7 cellular contexts compared by ENCODE assay signal in genomic region chr5:16934123-16934522, GRCh38. TPM values are rescaled to one million over a fixed set of nuclear protein-coding genes. Genes with fewer than 3 reads are reported as not detected.
DNase-seq lines count a peak whose midpoint lies in the region; ATAC-seq and TF ChIP-seq lines count a peak whose summit lies in the region.

No MANE protein-coding gene starts in this region.

- no peak overlapping the region for H3K4me3 ChIP-seq in GM06990 (replicated peaks; ENCODE audit: low read depth, low read length)
- peak overlapping the region; percentile 97 for H3K4me3 ChIP-seq in SJSA1

- H3K4me1 ChIP-seq in SJSA1 (replicated peaks), result peaks cover 42% of the 10 kb centered on the region

- peak; percentile 3 for DNase-seq in GM06990 (ENCODE audit: extremely low read depth, insufficient read length)
- DNase-seq in HPDE6-E6E7 (ENCODE audit: extremely low spot score), result peak; percentile 67
- DNase-seq in SJSA1 (ENCODE audit: low read depth in 1 of 2, low spot score in 2 of 2), result peak; percentile 87 to 94
- peak; percentile 86 for DNase-seq in ecto neural progenitor cell (ENCODE audit: low spot score)
- DNase-seq in midbrain (lab: John Stamatoyannopoulos, UW), result peak; percentile 3
- DNase-seq in ureter (ENCODE audit: low spot score), result peak; percentile 46

- H3K27ac ChIP-seq in SJSA1, result no peak overlapping the region

- 0 out of 2 replicates have a peak, but pooled peaks cover 3% of the 10 kb centered on the region for H3K9me3 ChIP-seq in SJSA1 (replicated peaks)

- ATAC-seq in GM21367 (IDR thresholded peaks at IDR 0.05; ENCODE audit: unreplicated experiment), result peak; percentile 61

- H3K27me3 ChIP-seq in GM06990 (replicated peaks; ENCODE audit: control insufficient read depth, insufficient read depth, low read length) (no peaks in the 10 kb centered on the region; the same call in 1 of the 2 replicates), SJSA1 (replicated peaks) (peaks cover 3% of the 10 kb centered on the region; the same call in 1 of the 2 replicates)

- no peaks in the 10 kb centered on the region for H3K36me3 ChIP-seq in GM06990 (ENCODE audit: control insufficient read depth, insufficient read depth, low read length)
- peaks cover 24% of the 10 kb centered on the region for H3K36me3 ChIP-seq in SJSA1

- peak; percentile 56 for TF ChIP-seq CTCF in GM06990 (IDR thresholded peaks at IDR 0.05; ENCODE audit: insufficient read depth, low read length, poor library complexity, severe bottlenecking)

RNA-seq across cellular contexts. Expression of gene MYO10, which starts 2.0 kb away (rescaled TPM):
- 38.8 and 54.3 TPM in 2 replicates for total RNA-seq in SJSA1 (2014; rRNA removed; shearing (Covaris generic))
- 19.7 TPM for total RNA-seq in ureter

Comparison
In these comparisons a context has a peak if more than half of its experiments do, and no peak if none do; other contexts are left out.
1. DNase-seq: peak in every context shown above with its lines; median percentile 90 in SJSA1; 86 in ecto neural progenitor cell; 67 in HPDE6-E6E7; 46 in ureter; 3 in GM06990; 3 in midbrain.